ENCODE assay signal across 8 cellular contexts in genomic region chr9:96020300-96020821, GRCh38.
DNase-seq lines count a peak whose midpoint lies in the region; ATAC-seq and TF ChIP-seq lines count a peak whose summit lies in the region.

No MANE protein-coding gene starts in this region.

- no peak for DNase-seq in activated T-cell treated with anti-CD3 and anti-CD28 coated beads, Interleukin-2, amount 50 U/mL, for 4 hours
- DNase-seq in activated T-cell treated with anti-CD3 and anti-CD28 coated beads, Interleukin-2, amount 50 U/mL, for 48 hours: no peak
- DNase-seq in brain microvascular endothelial cell (no peak), memory B cell (ENCODE audit: low spot score in 2 of 2) (no peak), thoracic aorta (ENCODE audit: low spot score) (no peak), GM10248 (ENCODE audit: extremely low spot score) (no peak)
- no peak for DNase-seq in stimulated activated CD4-positive, alpha-beta T cell treated with anti-CD3 and anti-CD28 coated beads, Interleukin-2, amount 100 ng/mL, for 24 hours

- H3K36me3 ChIP-seq in brain microvascular endothelial cell (replicated peaks) (no peaks in the 10 kb centered on the region), thoracic aorta (no peaks in the 10 kb centered on the region)

- H3K27ac Mint-ChIP-seq in memory B cell: no peak overlapping the region

- H3K27ac ChIP-seq in brain microvascular endothelial cell: no peak overlapping the region
- no peak overlapping the region for H3K27ac ChIP-seq in thoracic aorta

- in situ Hi-C loops in brain microvascular endothelial cell (cut with HindIII; ENCODE audit: low pct_ligation_motif_present, low sequenced_read_pairs): no loop called here

- H3K27me3 ChIP-seq in brain microvascular endothelial cell (replicated peaks) (peaks cover 45% of the 10 kb centered on the region), thoracic aorta (replicated peaks; ENCODE audit: insufficient read depth) (no peaks in the 10 kb centered on the region)

- peak overlapping the region; percentile 82 for H3K4me3 Mint-ChIP-seq in activated T-cell treated with anti-CD3 and anti-CD28 coated beads, Interleukin-2, amount 50 U/mL, for 4 hours
- H3K4me3 Mint-ChIP-seq in memory B cell: peak overlapping the region; percentile 64

- peaks cover 66% of the 10 kb centered on the region for H3K4me1 Mint-ChIP-seq in activated T-cell treated with anti-CD3 and anti-CD28 coated beads, Interleukin-2, amount 50 U/mL, for 4 hours (ENCODE audit: low read depth)
- peaks cover 10% of the 10 kb centered on the region for H3K4me1 Mint-ChIP-seq in memory B cell

- H3K9me3 Mint-ChIP-seq in activated T-cell treated with anti-CD3 and anti-CD28 coated beads, Interleukin-2, amount 50 U/mL, for 4 hours: no peaks in the 10 kb centered on the region
- no peaks in the 10 kb centered on the region for H3K9me3 Mint-ChIP-seq in memory B cell

- ATAC-seq in activated T-cell treated with anti-CD3 and anti-CD28 coated beads, Interleukin-2, amount 50 U/mL, for 4 hours: no peak
- no peak for ATAC-seq in memory B cell (ENCODE audit: low read depth)
- ATAC-seq in thoracic aorta (ENCODE audit: insufficient number of reproducible peaks, low FRiP score, low read depth): no peak
- ATAC-seq in GM18868 (IDR thresholded peaks at IDR 0.05; ENCODE audit: unreplicated experiment): no peak

- POLR2A ChIA-PET in GM10248 (lab: Yijun Ruan, JAX): no interaction called here

- H3K4me1 ChIP-seq in thoracic aorta (ENCODE audit: control insufficient read depth in 1 of 2, low read depth in 2 of 2): peaks cover 12 to 15% of the 10 kb centered on the region in 2 donors

- no peaks in the 10 kb centered on the region for H3K36me3 Mint-ChIP-seq in activated T-cell treated with anti-CD3 and anti-CD28 coated beads, Interleukin-2, amount 50 U/mL, for 4 hours (ENCODE audit: insufficient read depth)
- H3K36me3 Mint-ChIP-seq in memory B cell: peaks cover 16% of the 10 kb centered on the region

- H3K4me3 ChIP-seq in brain microvascular endothelial cell (ENCODE audit: low read depth, low read length) (peak overlapping the region; percentile 46), thoracic aorta (peak overlapping the region; percentile 71)

- H3K9me3 ChIP-seq in thoracic aorta: no peaks in the 10 kb centered on the region

- TF ChIP-seq CTCF in brain microvascular endothelial cell (IDR thresholded peaks at IDR 0.05; ENCODE audit: low read depth, low read length, missing control alignments) (no peak), thoracic aorta (IDR thresholded peaks at IDR 0.05) (no peak), GM10248 (IDR thresholded peaks at IDR 0.05; ENCODE audit: control extremely low read depth, extremely low read depth, low read depth, missing control alignments) (no peak)

- H3K27me3 Mint-ChIP-seq in activated T-cell treated with anti-CD3 and anti-CD28 coated beads, Interleukin-2, amount 50 U/mL, for 4 hours (ENCODE audit: low read depth): peaks cover 9% of the 10 kb centered on the region
- peaks cover 25% of the 10 kb centered on the region for H3K27me3 Mint-ChIP-seq in memory B cell

- CTCF ChIA-PET in GM10248 (lab: Yijun Ruan, JAX): no interaction called here
